8 cellular contexts compared by ENCODE assay signal in genomic region chr2:168246483-168247340, GRCh38. TPM values are rescaled to one million over a fixed set of nuclear protein-coding genes. Genes with fewer than 3 reads are reported as not detected.
DNase-seq lines count a peak whose midpoint lies in the region; ATAC-seq and TF ChIP-seq lines count a peak whose summit lies in the region.

No MANE protein-coding gene starts in this region.

- CTCF ChIA-PET in AG04450 (lab: Charles Lee) = no interaction called here

- ATAC-seq in GM18520 (IDR thresholded peaks at IDR 0.05; ENCODE audit: unreplicated experiment) (peak; percentile 24), HG03066 (IDR thresholded peaks at IDR 0.05; ENCODE audit: low read depth, unreplicated experiment) (peak; percentile 52)

- H3K9me3 ChIP-seq in AG04450 (ENCODE audit: control insufficient read depth, insufficient read depth, low read length) = no peaks in the 10 kb centered on the region

- H3K27ac ChIP-seq in AG04450 (ENCODE audit: low read depth, low read length) (peak overlapping the region; percentile 21), epithelial cell of prostate (peak overlapping the region; percentile 75)

- H3K27me3 ChIP-seq in AG04450 (ENCODE audit: control insufficient read depth, insufficient read depth, low read length) = no peaks in the 10 kb centered on the region

- TF ChIP-seq CTCF in AG04450 (IDR thresholded peaks at IDR 0.05; ENCODE audit: low read depth, low read length) = peak; percentile 42

- peak overlapping the region; percentile 83 for H3K4me3 ChIP-seq in AG04450 (ENCODE audit: low read depth, low read length)

- POLR2A ChIA-PET in AG04450 (lab: Yijun Ruan, JAX) = interaction anchor here (0.6 kb wide), 1 partner anchor 28 kb away, joined by 7 read pairs; no protein-coding TSS in a partner anchor

- no peak for DNase-seq in AG04450 (ENCODE audit: low read depth, low spot score)
- DNase-seq in NOMO-1 treated with DMSO at 0.1 percent for 48 hours (lab: John Stamatoyannopoulos, UW; ENCODE audit: unreplicated experiment) = peak; percentile 42
- DNase-seq in activated T-cell treated with anti-CD3 and anti-CD28 coated beads for 24 hours (ENCODE audit: low read depth) = peak; percentile 58
- no peak for DNase-seq in epithelial cell of prostate (ENCODE audit: low read depth, low spot score)
- DNase-seq in mucosa of gallbladder (ENCODE audit: low spot score) = peak; percentile 64
- DNase-seq in stimulated activated CD8-positive, alpha-beta memory T cell treated with anti-CD3 and anti-CD28 coated beads, Interleukin-4, amount 100 ng/mL, for 24 hours (ENCODE audit: low read depth) = peak; percentile 63

RNA-seq across cellular contexts. Expression of gene STK39, which starts 0.7 kb away (rescaled TPM):
- 18.8 and 25.2 TPM in 2 replicates for polyA plus RNA-seq in AG04450 (2011; rRNA removed)
- 10.4 and 16.5 TPM in 2 replicates for polyA minus RNA-seq in AG04450 (2011; rRNA and poly(A)+ RNA removed)
- 47.9 TPM for total RNA-seq in mucosa of gallbladder

Comparison
In these comparisons a context has a peak if more than half of its experiments do, and no peak if none do; other contexts are left out.
1. DNase-seq: peak in NOMO-1 treated with DMSO at 0.1 percent for 48 hours (single experiment), activated T-cell treated with anti-CD3 and anti-CD28 coated beads for 24 hours (single experiment), mucosa of gallbladder (single experiment) and stimulated activated CD8-positive, alpha-beta memory T cell treated with anti-CD3 and anti-CD28 coated beads, Interleukin-4, amount 100 ng/mL, for 24 hours (single experiment); none in AG04450 (single experiment) and epithelial cell of prostate (single experiment).